ENCODE assay signal across 10 cellular contexts in genomic region chr12:12333407-12333831, GRCh38. TPM values are rescaled to one million over a fixed set of nuclear protein-coding genes. Genes with fewer than 3 reads are reported as not detected.
DNase-seq lines count a peak whose midpoint lies in the region; ATAC-seq, FAIRE-seq and TF ChIP-seq lines count a peak whose summit lies in the region.
"Had no signal": no experiment of that assay in that cellular context is flagged by ENCODE, and none has a peak within 500 bp of the region (broad histone marks: within the 10 kb centered on the region; RNA-seq: fewer than 3 reads in every experiment).

No MANE protein-coding gene starts in this region.

- ATAC-seq in pancreas, result peak; percentile 85 to 89 (median 88)

- intact Hi-C loops in pancreas (cut with DNase I), result loop anchor here in 2 of 3 donors (5.0 kb wide), 2 partner anchors 251 to 256 kb away; no protein-coding TSS in a partner anchor

- H3K9me3 ChIP-seq in pancreas, result no peaks in the 10 kb centered on the region

- no peak overlapping the region for H3K4me3 ChIP-seq in pancreas

- DNase-seq in DMS79 (lab: John Stamatoyannopoulos, UW) (peak; percentile 99), NCI-H226 (peak; percentile 84), dermis blood vessel endothelial cell (peak; percentile 77), pancreas (peak in 4 of 6 donors; percentile 66 to 87 (median 82)), erythroblast (lab: John Stamatoyannopoulos, UW) (no peak), activated T-cell treated with anti-CD3 and anti-CD28 coated beads for 4 hours (no peak)
- no peak for DNase-seq in stimulated activated CD4-positive, alpha-beta T cell treated with anti-CD3 and anti-CD28 coated beads, Interleukin-4, amount 100 ng/mL, for 1 hour
- DNase-seq in activated CD4-positive, CD25-positive, alpha-beta regulatory T cell treated with anti-CD3 and anti-CD28 coated beads, Interleukin-2, amount 50 U/mL, for 72 hours, result no peak
- DNase-seq: effector memory CD4-positive, alpha-beta T cell; islet precursor cell had no signal

- no peak for FAIRE-seq in pancreas (lab: Jason Lieb, UNC)

- 24 to 26% methylated on average over 4 of the region's 4 CpGs for WGBS in pancreas, 2 donors

- no peak for TF ChIP-seq CTCF in pancreas (IDR thresholded peaks at IDR 0.05)

- no peak for TF ChIP-seq POLR2A in erythroblast (IDR thresholded peaks at IDR 0.05; ENCODE audit: low read length)

- peaks cover 21 to 38% (median 26%) of the 10 kb centered on the region in 3 donors for H3K4me1 ChIP-seq in pancreas

- H3K36me3 ChIP-seq in pancreas, result peaks cover 0 to 17% (median 0%) of the 10 kb centered on the region in 3 donors

- H3K27ac ChIP-seq in pancreas, result peak overlapping the region in 2 of 4 donors; percentile 58 to 63

- H3K27me3 ChIP-seq in pancreas, result no peaks in the 10 kb centered on the region

RNA-seq across cellular contexts. Expression of gene MANSC1, which starts 16.6 kb away (rescaled TPM):
- total RNA-seq in dermis blood vessel endothelial cell (6.8 and 14.8 TPM in 2 replicates), pancreas (10 to 100 TPM; 15.7 to 21.6 (median 18.0) TPM)
- polyA plus RNA-seq in pancreas, result 10 to 100 TPM in 1 of 2 donors, 1 to 10 TPM in 1; 7.0 to 13.7 TPM

RNA-seq across cellular contexts. Expression of gene BORCS5, which starts 23.5 kb away (rescaled TPM):
- total RNA-seq in dermis blood vessel endothelial cell (2.9 and 7.6 TPM in 2 replicates), pancreas (10 to 100 TPM in 2 of 6 donors, 1 to 10 TPM in 4; 7.4 to 10.9 (median 9.1) TPM)
- 1 to 10 TPM; 3.7 to 5.6 TPM for polyA plus RNA-seq in pancreas

Comparison
In these comparisons a context has a peak if more than half of its experiments do, and no peak if none do; other contexts are left out.
1. DNase-seq: peak in DMS79 (single experiment), NCI-H226 (single experiment), dermis blood vessel endothelial cell (single experiment) and pancreas (4 of 6); none in stimulated activated CD4-positive, alpha-beta T cell treated with anti-CD3 and anti-CD28 coated beads, Interleukin-4, amount 100 ng/mL, for 1 hour (single experiment), erythroblast (0 of 2), activated T-cell treated with anti-CD3 and anti-CD28 coated beads for 4 hours (single experiment) and activated CD4-positive, CD25-positive, alpha-beta regulatory T cell treated with anti-CD3 and anti-CD28 coated beads, Interleukin-2, amount 50 U/mL, for 72 hours (single experiment).